8 cellular contexts compared by ENCODE assay signal in the genomic region with DNA sequence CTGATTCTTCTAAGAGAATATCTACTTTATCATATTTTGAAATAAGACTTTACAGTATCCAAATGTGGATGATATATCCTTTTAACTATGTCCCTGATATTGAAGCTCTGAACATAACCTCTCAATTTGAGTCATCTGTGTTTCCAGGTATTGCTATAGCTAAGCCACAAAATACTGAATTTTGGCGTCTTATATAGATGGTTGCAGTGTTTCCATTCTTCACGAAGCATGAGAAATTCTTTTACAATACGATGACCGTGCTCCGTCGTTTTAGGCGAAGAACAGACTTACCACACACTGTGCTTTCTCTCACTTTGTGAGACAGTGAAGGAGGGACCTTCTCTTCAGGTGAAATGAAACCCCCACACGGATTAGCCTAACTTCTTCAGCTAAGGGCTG. TPM values are rescaled to one million over a fixed set of nuclear protein-coding genes. Genes with fewer than 3 reads are reported as not detected.
A peak's percentile ranks its signal among the peaks of the same experiment; 100 is the strongest.
DNase-seq lines count a peak whose midpoint lies in the region; ATAC-seq, FAIRE-seq and TF ChIP-seq lines count a peak whose summit lies in the region.

No MANE protein-coding gene starts in this region.

- H3K27me3 Mint-ChIP-seq in Calu3 (ENCODE audit: unreplicated experiment) = peaks cover 37% of the 10 kb centered on the region
- no peaks in the 10 kb centered on the region for H3K27me3 Mint-ChIP-seq in endodermal cell (ENCODE audit: insufficient read depth)

- H3K36me3 ChIP-seq in PC-9 (ENCODE audit: low read depth) (no peaks in the 10 kb centered on the region), skeletal muscle satellite cell (ENCODE audit: insufficient read depth, low read length) (peaks cover 14% of the 10 kb centered on the region), endodermal cell (ENCODE audit: control insufficient read depth, insufficient read depth, low read length) (peaks cover 54% of the 10 kb centered on the region)

- no TSS peak for BruUV-seq in Calu3 (replicated peaks; lab: Mats Ljungman, UMichigan)
- BruUV-seq in PC-9 (replicated peaks; lab: Mats Ljungman, UMichigan) = no TSS peak

- no peaks in the 10 kb centered on the region for H3K79me2 ChIP-seq in PC-9 (ENCODE audit: low read depth)

- no peak overlapping the region for H3K27ac ChIP-seq in PC-9
- peak overlapping the region; percentile 7 for H3K27ac ChIP-seq in cingulate gyrus (ENCODE audit: low read depth, low read length)
- no peak overlapping the region for H3K27ac ChIP-seq in endodermal cell (ENCODE audit: low read depth, low read length)

- no peak for ATAC-seq in HG02759 (IDR thresholded peaks at IDR 0.05; ENCODE audit: unreplicated experiment)

- H3K9me3 Mint-ChIP-seq in Calu3 (ENCODE audit: low read depth, unreplicated experiment) = no peaks in the 10 kb centered on the region
- no peaks in the 10 kb centered on the region for H3K9me3 Mint-ChIP-seq in endodermal cell

- H3K4me2 ChIP-seq in PC-9 (peak overlapping the region; percentile 49; the same call in 1 of the 2 replicates), skeletal muscle satellite cell (ENCODE audit: low read length) (peak overlapping the region; percentile 90)

- DNase-seq in Calu3 (no peak), PC-9 (no peak), RCC 7860 (ENCODE audit: low spot score) (no peak), GM20000 (ENCODE audit: low spot score) (no peak), endodermal cell (no peak)

- WGBS in endodermal cell (ENCODE audit: insufficient coverage in 1 of 2, insufficient read length in 1 of 2), 2 experiments = 76 to 86% methylated on average over 8 of the region's 8 CpGs

- POLR2A ChIA-PET in PC-9 (lab: Charles Lee; ENCODE audit: unreplicated experiment) = interaction anchor here (0.6 kb wide), 1 partner anchor 12 kb away, joined by 4 read pairs; no protein-coding TSS in a partner anchor

- no peaks in the 10 kb centered on the region for H3K9me3 ChIP-seq in PC-9 (ENCODE audit: insufficient read depth, low read depth)
- no peaks in the 10 kb centered on the region for H3K9me3 ChIP-seq in skeletal muscle satellite cell (replicated peaks; ENCODE audit: low read length)
- H3K9me3 ChIP-seq in endodermal cell (ENCODE audit: control insufficient read depth, low read length) = no peaks in the 10 kb centered on the region

- TF ChIP-seq CTCF in Calu3 (IDR thresholded peaks at IDR 0.05; ENCODE audit: unreplicated experiment) = no peak
- no peak for TF ChIP-seq CTCF in PC-9 (conservative IDR thresholded peaks at IDR 0.05)
- no peak for TF ChIP-seq CTCF in GM20000 (IDR thresholded peaks at IDR 0.05; ENCODE audit: extremely low read depth, missing control alignments)
- TF ChIP-seq CTCF in endodermal cell (conservative IDR thresholded peaks at IDR 0.05) = no peak

- peaks cover 30% of the 10 kb centered on the region for H3K4me1 Mint-ChIP-seq in Calu3 (ENCODE audit: low read depth, unreplicated experiment)
- H3K4me1 Mint-ChIP-seq in endodermal cell = peaks cover 49% of the 10 kb centered on the region

- CTCF ChIA-PET in Calu3 (lab: Charles Lee) = interaction anchor here (0.6 to 3.3 kb wide), 10 partner anchors 13 to 590 kb away, joined by 3 to 17 read pairs (median 4); no protein-coding TSS in a partner anchor
- CTCF ChIA-PET in PC-9 (lab: Charles Lee) = interaction anchor here (0.8 to 1.5 kb wide), 4 partner anchors 12 to 72 kb away, joined by 3 to 8 read pairs (median 4); no protein-coding TSS in a partner anchor

- no peaks in the 10 kb centered on the region for H3K27me3 ChIP-seq in PC-9 (ENCODE audit: insufficient read depth, low read depth)
- H3K27me3 ChIP-seq in skeletal muscle satellite cell (ENCODE audit: control insufficient read depth, insufficient read depth, low read length) = no peaks in the 10 kb centered on the region
- H3K27me3 ChIP-seq in endodermal cell (ENCODE audit: control insufficient read depth, insufficient read depth, low read length, poor library complexity, severe bottlenecking) = no peaks in the 10 kb centered on the region

- peaks cover 5% of the 10 kb centered on the region for H3F3A ChIP-seq in PC-9 (ENCODE audit: insufficient read depth, low read depth)

- H3K4me1 ChIP-seq in PC-9 (replicated peaks; ENCODE audit: insufficient read depth) (peaks cover 9% of the 10 kb centered on the region), skeletal muscle satellite cell (ENCODE audit: control insufficient read depth, insufficient read depth, low read length) (peaks cover 58% of the 10 kb centered on the region), endodermal cell (ENCODE audit: control insufficient read depth, insufficient read depth, low read length) (peaks cover 11% of the 10 kb centered on the region)

- peak overlapping the region; percentile 77 for H3K4me3 Mint-ChIP-seq in Calu3 (ENCODE audit: low read depth, unreplicated experiment)
- H3K4me3 Mint-ChIP-seq in endodermal cell = no peak overlapping the region

- no peaks in the 10 kb centered on the region for H4K20me1 ChIP-seq in PC-9 (ENCODE audit: insufficient read depth)

- intact Hi-C loops in Calu3 (cut with micrococcal nuclease; ENCODE audit: unreplicated experiment) (loop anchor here (1.0 kb wide), 1 partner anchor 72 kb away; no protein-coding TSS in a partner anchor), PC-9 (cut with micrococcal nuclease; ENCODE audit: unreplicated experiment) (loop anchor here (1.0 kb wide), 3 partner anchors 73 to 102 kb away; a partner anchor contains a TSS)

- H3K4me3 ChIP-seq in PC-9 = no peak overlapping the region
- no peak overlapping the region for H3K4me3 ChIP-seq in skeletal muscle satellite cell (ENCODE audit: low read length)
- H3K4me3 ChIP-seq in endodermal cell (ENCODE audit: low read length) = no peak overlapping the region

- H2AFZ ChIP-seq in PC-9 = no peak overlapping the region

- peak overlapping the region; percentile 88 for H3K9ac ChIP-seq in skeletal muscle satellite cell (ENCODE audit: low read depth, low read length)
- H3K9ac ChIP-seq in endodermal cell (ENCODE audit: extremely low read depth, low read length, poor library complexity, severe bottlenecking) = no peak overlapping the region

- H3K9me2 ChIP-seq in PC-9 (ENCODE audit: insufficient read depth) = no peaks in the 10 kb centered on the region

- no peak overlapping the region for H3K27ac Mint-ChIP-seq in Calu3 (ENCODE audit: unreplicated experiment)
- H3K27ac Mint-ChIP-seq in endodermal cell = no peak overlapping the region

- FAIRE-seq in RCC 7860 (lab: Jason Lieb, UNC) = no peak

- H3K36me3 Mint-ChIP-seq in Calu3 (ENCODE audit: insufficient read depth, unreplicated experiment) = peaks cover 15% of the 10 kb centered on the region
- H3K36me3 Mint-ChIP-seq in endodermal cell (ENCODE audit: low read depth) = peaks cover 22% of the 10 kb centered on the region

RNA-seq across cellular contexts. Expression of a gene that starts 45.3 kb away (rescaled TPM):
- total RNA-seq in Calu3 (2022) = 152 and 161 TPM in 2 replicates
- 221 and 238 TPM in 2 replicates for total RNA-seq in PC-9 (2021)
- total RNA-seq in skeletal muscle satellite cell (2012; rRNA removed) = 41.6 and 46.3 TPM in 2 replicates
- 100 to 1,000 TPM; 102 to 132 TPM for total RNA-seq in endodermal cell
- polyA plus RNA-seq in endodermal cell (2013, experiment 1 of 2) = 54.2 TPM
- polyA plus RNA-seq in endodermal cell (2013, experiment 2 of 2) = 58.4 TPM
